ENCODE assay signal across 1 cellular context in genomic region chr14:93059917-93060545, GRCh38.
TF ChIP-seq lines count a peak whose summit lies in the region.

No MANE protein-coding gene starts in this region.

TF ChIP-seq in HepG2, 621 proteins besides CTCF, POLR2A, EP300 and RAD21:
- TF ChIP-seq JARID2 (CRISPR knock-in tag; IDR thresholded peaks at IDR 0.05; ENCODE audit: insufficient replicate concordance) (no peak), SRF (IDR thresholded peaks at IDR 0.05; ENCODE audit: low read depth, low read length) (no peak), SALL1 (CRISPR knock-in tag; IDR thresholded peaks at IDR 0.05) (peak; percentile 15; the same call in 1 of the 2 replicates), KDM1A (CRISPR knock-in tag; IDR thresholded peaks at IDR 0.05) (no peak), KAT7 (CRISPR knock-in tag; IDR thresholded peaks at IDR 0.05; ENCODE audit: borderline replicate concordance) (no peak), HNRNPL (IDR thresholded peaks at IDR 0.05; ENCODE audit: low read depth, low read length) (0 out of 2 replicates have a peak, but pooled peaks have one; percentile 64), ZNF670 (CRISPR knock-in tag; IDR thresholded peaks at IDR 0.05; ENCODE audit: borderline replicate concordance) (no peak), ZNF501 (CRISPR knock-in tag; IDR thresholded peaks at IDR 0.05) (peak; percentile 41; the same call in 1 of the 2 replicates), ZNF790 (CRISPR knock-in tag; IDR thresholded peaks at IDR 0.05; ENCODE audit: borderline replicate concordance) (peak; percentile 93; the same call in 1 of the 2 replicates), RFX3 (CRISPR knock-in tag; IDR thresholded peaks at IDR 0.05) (no peak), ZKSCAN1 (IDR thresholded peaks at IDR 0.05; ENCODE audit: low read length) (no peak), ZNF256 (CRISPR knock-in tag; conservative IDR thresholded peaks at IDR 0.05) (no peak), SRY (CRISPR knock-in tag; IDR thresholded peaks at IDR 0.05) (no peak), ZNF605 (CRISPR knock-in tag; IDR thresholded peaks at IDR 0.05) (no peak), ISX (CRISPR knock-in tag; conservative IDR thresholded peaks at IDR 0.05) (no peak), ZNF687 (CRISPR knock-in tag; IDR thresholded peaks at IDR 0.05) (peak; percentile 57), IRF9 (CRISPR knock-in tag; IDR thresholded peaks at IDR 0.05; ENCODE audit: borderline replicate concordance) (no peak), ZNF235 (CRISPR knock-in tag; IDR thresholded peaks at IDR 0.05; ENCODE audit: borderline replicate concordance) (0 out of 2 replicates have a peak, but pooled peaks have one; percentile 5), ZSCAN25 (CRISPR knock-in tag; IDR thresholded peaks at IDR 0.05) (peak; percentile 93), HNF1B (CRISPR knock-in tag; IDR thresholded peaks at IDR 0.05) (peak; percentile 53; the same call in 1 of the 2 replicates), TBP (CRISPR knock-in tag; IDR thresholded peaks at IDR 0.05) (no peak), ZNF572 (CRISPR knock-in tag; IDR thresholded peaks at IDR 0.05) (0 out of 2 replicates have a peak, but pooled peaks have one; percentile 77), ZNF124 (CRISPR knock-in tag; IDR thresholded peaks at IDR 0.05) (no peak), GATAD2A (CRISPR knock-in tag; IDR thresholded peaks at IDR 0.05) (no peak), HOXA9 (CRISPR knock-in tag; IDR thresholded peaks at IDR 0.05; ENCODE audit: borderline replicate concordance) (no peak), PITX1 (CRISPR knock-in tag; IDR thresholded peaks at IDR 0.05) (peak; percentile 17; the same call in 1 of the 2 replicates), MAFK (conservative IDR thresholded peaks at IDR 0.05 in 1 of 2, IDR thresholded peaks at IDR 0.05 in 1 of 2; ENCODE audit: low read length in 2 of 2) (no peak), HNF4A (CRISPR knock-in tag; IDR thresholded peaks at IDR 0.05) (0 out of 2 replicates have a peak, but pooled peaks have one; percentile 21), HHEX (CRISPR knock-in tag; IDR thresholded peaks at IDR 0.05) (no peak), XRCC5 (optimal IDR thresholded peaks at IDR 0.05; ENCODE audit: low read length) (peak; percentile 43), NR2F6 (IDR thresholded peaks at IDR 0.05) (peak; percentile 34; the same call in 1 of the 2 replicates), NR2F6 (CRISPR knock-in tag; IDR thresholded peaks at IDR 0.05) (no peak), ARID5B (CRISPR knock-in tag; IDR thresholded peaks at IDR 0.05) (no peak), ZNF121 (CRISPR knock-in tag; IDR thresholded peaks at IDR 0.05) (peak; percentile 55; the same call in 1 of the 2 replicates), RARA (CRISPR knock-in tag; IDR thresholded peaks at IDR 0.05) (0 out of 2 replicates have a peak, but pooled peaks have one; percentile 20)
- TF ChIP-seq, protein P1, sequence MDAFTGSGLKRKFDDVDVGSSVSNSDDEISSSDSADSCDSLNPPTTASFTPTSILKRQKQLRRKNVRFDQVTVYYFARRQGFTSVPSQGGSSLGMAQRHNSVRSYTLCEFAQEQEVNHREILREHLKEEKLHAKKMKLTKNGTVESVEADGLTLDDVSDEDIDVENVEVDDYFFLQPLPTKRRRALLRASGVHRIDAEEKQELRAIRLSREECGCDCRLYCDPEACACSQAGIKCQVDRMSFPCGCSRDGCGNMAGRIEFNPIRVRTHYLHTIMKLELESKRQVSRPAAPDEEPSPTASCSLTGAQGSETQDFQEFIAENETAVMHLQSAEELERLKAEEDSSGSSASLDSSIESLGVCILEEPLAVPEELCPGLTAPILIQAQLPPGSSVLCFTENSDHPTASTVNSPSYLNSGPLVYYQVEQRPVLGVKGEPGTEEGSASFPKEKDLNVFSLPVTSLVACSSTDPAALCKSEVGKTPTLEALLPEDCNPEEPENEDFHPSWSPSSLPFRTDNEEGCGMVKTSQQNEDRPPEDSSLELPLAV (CRISPR knock-in tag; conservative IDR thresholded peaks at IDR 0.05; ENCODE audit: low read depth) = no peak
- TF ChIP-seq, protein P2, sequence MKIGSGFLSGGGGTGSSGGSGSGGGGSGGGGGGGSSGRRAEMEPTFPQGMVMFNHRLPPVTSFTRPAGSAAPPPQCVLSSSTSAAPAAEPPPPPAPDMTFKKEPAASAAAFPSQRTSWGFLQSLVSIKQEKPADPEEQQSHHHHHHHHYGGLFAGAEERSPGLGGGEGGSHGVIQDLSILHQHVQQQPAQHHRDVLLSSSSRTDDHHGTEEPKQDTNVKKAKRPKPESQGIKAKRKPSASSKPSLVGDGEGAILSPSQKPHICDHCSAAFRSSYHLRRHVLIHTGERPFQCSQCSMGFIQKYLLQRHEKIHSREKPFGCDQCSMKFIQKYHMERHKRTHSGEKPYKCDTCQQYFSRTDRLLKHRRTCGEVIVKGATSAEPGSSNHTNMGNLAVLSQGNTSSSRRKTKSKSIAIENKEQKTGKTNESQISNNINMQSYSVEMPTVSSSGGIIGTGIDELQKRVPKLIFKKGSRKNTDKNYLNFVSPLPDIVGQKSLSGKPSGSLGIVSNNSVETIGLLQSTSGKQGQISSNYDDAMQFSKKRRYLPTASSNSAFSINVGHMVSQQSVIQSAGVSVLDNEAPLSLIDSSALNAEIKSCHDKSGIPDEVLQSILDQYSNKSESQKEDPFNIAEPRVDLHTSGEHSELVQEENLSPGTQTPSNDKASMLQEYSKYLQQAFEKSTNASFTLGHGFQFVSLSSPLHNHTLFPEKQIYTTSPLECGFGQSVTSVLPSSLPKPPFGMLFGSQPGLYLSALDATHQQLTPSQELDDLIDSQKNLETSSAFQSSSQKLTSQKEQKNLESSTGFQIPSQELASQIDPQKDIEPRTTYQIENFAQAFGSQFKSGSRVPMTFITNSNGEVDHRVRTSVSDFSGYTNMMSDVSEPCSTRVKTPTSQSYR (CRISPR knock-in tag; IDR thresholded peaks at IDR 0.05; ENCODE audit: borderline replicate concordance) = no peak
